Comparison of ENCODE assay signal across 17 cellular contexts in genomic region chr5:109620651-109621050, GRCh38.
"Had no signal": no experiment of that assay in that cellular context is flagged by ENCODE, and none has a peak within 500 bp of the region (broad histone marks: within the 10 kb centered on the region; RNA-seq: fewer than 3 reads in every experiment).

No MANE protein-coding gene starts in this region.

- H3K27me3 ChIP-seq: spleen, stomach, suprapubic skin, tibial artery had no signal

- ATAC-seq: naive thymus-derived CD4-positive, alpha-beta T cell; psoas muscle; stimulated activated naive B cell treated with anti-CD40 and anti-IgM and Interleukin-4, amounts not matched to agents 10 μg/mL and 1 μg/mL and 100 μg/mL, for 72 hours had no signal

- H3K27ac ChIP-seq: hepatocyte, psoas muscle, stomach, suprapubic skin, tibial artery had no signal

- DNase-seq: endodermal cell; erythroblast; foreskin melanocyte; kidney; mammary epithelial cell; naive thymus-derived CD4-positive, alpha-beta T cell; nephron progenitor cell; psoas muscle; spleen; stimulated activated CD4-positive, alpha-beta T cell treated with anti-CD3 and anti-CD28 coated beads, Interleukin-15, amount 100 ng/mL, for 24 hours; stimulated activated CD4-positive, alpha-beta T cell treated with anti-CD3 and anti-CD28 coated beads, Interleukin-1b, Interleukin-23, amount 100 ng/mL, for 48 hours; stimulated activated CD4-positive, alpha-beta T cell treated with anti-CD3 and anti-CD28 coated beads, Interleukin-4, amount 100 ng/mL, for 4 hours; stimulated activated naive B cell treated with anti-CD40 and anti-IgM and Interleukin-4, amounts not matched to agents 10 μg/mL and 1 μg/mL and 100 μg/mL, for 72 hours; stomach; tibial artery had no signal
